In the genomic region with DNA sequence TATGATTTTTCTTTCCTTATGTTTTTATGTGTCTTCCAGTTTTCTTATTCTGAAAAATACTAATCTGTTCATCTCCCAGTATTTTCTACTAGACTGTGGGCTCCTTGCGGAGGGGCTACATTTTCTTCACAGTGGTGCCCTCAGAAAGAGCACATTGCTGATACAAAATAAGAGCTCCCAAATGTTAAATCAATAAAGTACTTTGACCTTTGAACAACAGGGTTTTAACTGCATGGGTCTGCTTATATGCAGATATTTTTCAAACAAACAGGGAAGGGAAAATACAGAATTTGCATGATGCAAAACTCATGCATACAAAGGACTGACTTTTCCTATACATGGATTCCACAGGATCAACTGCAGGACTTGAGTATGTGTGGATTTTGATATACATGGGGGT, we compare ENCODE assay signal across 8 cellular contexts.
"Had no signal": no experiment of that assay in that cellular context is flagged by ENCODE, and none has a peak within 500 bp of the region (broad histone marks: within the 10 kb centered on the region; RNA-seq: fewer than 3 reads in every experiment).

No MANE protein-coding gene starts in this region.

- FAIRE-seq: H1, H54, HTR-8/SVneo had no signal

- H3K4me3 Mint-ChIP-seq: GM23338, H9, IgD-negative memory B cell had no signal

- H3K27me3 Mint-ChIP-seq: IgD-negative memory B cell had no signal

- H2AFZ ChIP-seq: GM23338 had no signal

- DNase-seq: H9, HCEC 1CT, KBM-7 had no signal

- H3K36me3 Mint-ChIP-seq: IgD-negative memory B cell had no signal

- H3K27ac Mint-ChIP-seq: GM23338, H9, IgD-negative memory B cell had no signal

- H3K4me3 ChIP-seq: GM23338 had no signal

- ATAC-seq: GM23338 had no signal

- H3K4me2 ChIP-seq: GM23338 had no signal
